Comparison of ENCODE assay signal across 24 cellular contexts in genomic region chr12:112847708-112848337, GRCh38. TPM values are rescaled to one million over a fixed set of nuclear protein-coding genes. Genes with fewer than 3 reads are reported as not detected.
A peak's percentile ranks its signal among the peaks of the same experiment; 100 is the strongest.
DNase-seq lines count a peak whose midpoint lies in the region; ATAC-seq and TF ChIP-seq lines count a peak whose summit lies in the region.
"Had no signal": no experiment of that assay in that cellular context is flagged by ENCODE, and none has a peak within 500 bp of the region (broad histone marks: within the 10 kb centered on the region; RNA-seq: fewer than 3 reads in every experiment).

No MANE protein-coding gene starts in this region.

- no peak overlapping the region for H3K4me2 ChIP-seq in mesendoderm (ENCODE audit: low read length)
- H3K4me2 ChIP-seq in hepatocyte = no peak overlapping the region
- H3K4me2 ChIP-seq: BLaER1 had no signal

- peak overlapping the region; percentile 49 for H3K4me3 Mint-ChIP-seq in natural killer cell treated with Interleukin-12 subunit alpha and Interleukin-12 subunit beta and Interleukin-15 and Interleukin-18, amount 100 ng/mL, for 72 hours
- H3K4me3 Mint-ChIP-seq in natural killer cell (no peak overlapping the region), endothelial cell (ENCODE audit: unreplicated experiment) (peak overlapping the region; percentile 53), CD14-positive monocyte (no peak overlapping the region)
- H3K4me3 Mint-ChIP-seq: CD4-positive, alpha-beta memory T cell had no signal

- no peaks in the 10 kb centered on the region for H3K9me3 Mint-ChIP-seq in natural killer cell treated with Interleukin-12 subunit alpha and Interleukin-12 subunit beta and Interleukin-15 and Interleukin-18, amount 100 ng/mL, for 72 hours
- no peaks in the 10 kb centered on the region for H3K9me3 Mint-ChIP-seq in natural killer cell
- no peaks in the 10 kb centered on the region for H3K9me3 Mint-ChIP-seq in endothelial cell (ENCODE audit: unreplicated experiment)
- H3K9me3 Mint-ChIP-seq in CD14-positive monocyte = peaks cover 0 to 3% (median 0%) of the 10 kb centered on the region in 7 donors

- peak overlapping the region; percentile 60 for H3K4ac ChIP-seq in mesendoderm (ENCODE audit: low read depth, low read length)

- H3K36me3 Mint-ChIP-seq in natural killer cell treated with Interleukin-12 subunit alpha and Interleukin-12 subunit beta and Interleukin-15 and Interleukin-18, amount 100 ng/mL, for 72 hours = no peaks in the 10 kb centered on the region
- H3K36me3 Mint-ChIP-seq in natural killer cell (no peaks in the 10 kb centered on the region), endothelial cell (ENCODE audit: low read depth, unreplicated experiment) (peaks cover 2% of the 10 kb centered on the region), CD14-positive monocyte (no peaks in the 10 kb centered on the region)
- H3K36me3 Mint-ChIP-seq: CD4-positive, alpha-beta memory T cell had no signal

- no peaks in the 10 kb centered on the region for H3K27me3 ChIP-seq in mesendoderm (ENCODE audit: insufficient read depth, low read length, poor library complexity)
- H3K27me3 ChIP-seq in hepatocyte = peaks cover 11% of the 10 kb centered on the region
- H3K27me3 ChIP-seq: BLaER1, SJCRH30 had no signal

- H3K36me3 ChIP-seq in mesendoderm (ENCODE audit: control insufficient read depth, insufficient read depth, low read length) (no peaks in the 10 kb centered on the region), hepatocyte (replicated peaks; ENCODE audit: insufficient read depth, low read depth) (no peaks in the 10 kb centered on the region)
- H3K36me3 ChIP-seq: BLaER1, SJCRH30 had no signal

- no peak overlapping the region for H2BK120ac ChIP-seq in mesendoderm (ENCODE audit: low read depth, low read length)

- no peak overlapping the region for H2BK5ac ChIP-seq in mesendoderm (ENCODE audit: low read length)

- no peaks in the 10 kb centered on the region for H3K9me2 ChIP-seq in hepatocyte (replicated peaks; ENCODE audit: insufficient read depth)

- H3K27ac ChIP-seq in mesendoderm (ENCODE audit: low read depth, low read length) (no peak overlapping the region), hepatocyte (no peak overlapping the region)
- H3K27ac ChIP-seq: 22Rv1, BLaER1, SJCRH30 had no signal

- no peak overlapping the region for H2BK15ac ChIP-seq in mesendoderm (replicated peaks; ENCODE audit: low read depth)

- H3K9ac ChIP-seq in mesendoderm (ENCODE audit: low read length) = peak overlapping the region; percentile 36
- H3K9ac ChIP-seq: BLaER1 had no signal

- H4K20me1 ChIP-seq in hepatocyte (ENCODE audit: insufficient read depth, poor library complexity, severe bottlenecking) = no peaks in the 10 kb centered on the region
- H4K20me1 ChIP-seq: BLaER1 had no signal

- WGBS in mesendoderm (ENCODE audit: extremely low coverage, insufficient coverage, low lambda C conversion rate) = no CpG with 5 or more reads among the region's 12 CpGs
- 53% methylated on average over 12 of the region's 12 CpGs for WGBS in hepatocyte (ENCODE audit: low lambda C conversion rate, missing lambda C conversion rate)

- H3K27me3 Mint-ChIP-seq in natural killer cell treated with Interleukin-12 subunit alpha and Interleukin-12 subunit beta and Interleukin-15 and Interleukin-18, amount 100 ng/mL, for 72 hours = peaks cover 7 to 11% of the 10 kb centered on the region in 2 donors
- H3K27me3 Mint-ChIP-seq in natural killer cell (ENCODE audit: low read depth in 2 of 2) (peaks cover 0 to 18% of the 10 kb centered on the region in 2 donors), endothelial cell (ENCODE audit: unreplicated experiment) (peaks cover 6% of the 10 kb centered on the region), CD14-positive monocyte (ENCODE audit: low read depth in 3 of 3) (peaks cover 5 to 26% (median 9%) of the 10 kb centered on the region in 3 donors)

- H3K4me1 ChIP-seq in mesendoderm (ENCODE audit: control insufficient read depth, low read depth, low read length) = peaks cover 17% of the 10 kb centered on the region
- H3K4me1 ChIP-seq in hepatocyte (ENCODE audit: insufficient read depth) = no peaks in the 10 kb centered on the region
- H3K4me1 ChIP-seq: BLaER1, Caco-2, SJCRH30 had no signal

- no peak for DNase-seq in natural killer cell treated with Interleukin-12 subunit alpha and Interleukin-12 subunit beta and Interleukin-15 and Interleukin-18, amount 100 ng/mL, for 72 hours (ENCODE audit: low spot score)
- DNase-seq in natural killer cell (no peak), endothelial cell (ENCODE audit: low spot score) (no peak), mesendoderm (peak; percentile 27), CD14-positive monocyte (ENCODE audit: low spot score) (no peak), NCI-H1092 treated with DMSO at 0.1 percent for 48 hours (lab: John Stamatoyannopoulos, UW) (no peak), hepatocyte (ENCODE audit: low spot score) (no peak)
- no peak for DNase-seq in activated CD4-positive, alpha-beta T cell treated with anti-CD3 and anti-CD28 coated beads for 4 hours
- DNase-seq: ACHN; Caco-2; CD4-positive, alpha-beta memory T cell; DND-41; HCEC 1CT; Karpas-422; MV-4-11; NCI-H1694; NCI-H446 treated with DMSO at 0.1 percent for 48 hours; NCI-H526 treated with DMSO at 0.1 percent for 48 hours; OCI-M1; SJCRH30 had no signal

- TF ChIP-seq CTCF in natural killer cell (IDR thresholded peaks at IDR 0.05) = no peak
- TF ChIP-seq CTCF in endothelial cell (IDR thresholded peaks at IDR 0.05; ENCODE audit: unreplicated experiment) = no peak
- TF ChIP-seq CTCF in CD14-positive monocyte (IDR thresholded peaks at IDR 0.05) = no peak
- TF ChIP-seq CTCF in hepatocyte (IDR thresholded peaks at IDR 0.05; ENCODE audit: poor library complexity) = no peak

- H4K8ac ChIP-seq in mesendoderm (ENCODE audit: low read depth, low read length) = no peak overlapping the region

- H2AFZ ChIP-seq in hepatocyte = no peak overlapping the region

- H3K56ac ChIP-seq in mesendoderm (ENCODE audit: low read length) = peak overlapping the region; percentile 35

- intact Hi-C loops in natural killer cell (cut with micrococcal nuclease) (no loop called here), CD14-positive monocyte (cut with micrococcal nuclease) (no loop called here)

- no peak overlapping the region for H2AK5ac ChIP-seq in mesendoderm (ENCODE audit: low read length)

- peak overlapping the region; percentile 26 for H3K18ac ChIP-seq in mesendoderm (ENCODE audit: low read length)

- no peak overlapping the region for H4K5ac ChIP-seq in mesendoderm (ENCODE audit: low read length)

- no peaks in the 10 kb centered on the region for H3K9me3 ChIP-seq in hepatocyte (ENCODE audit: low read depth)
- H3K9me3 ChIP-seq: BLaER1, Caco-2, SJCRH30 had no signal

- H3K79me1 ChIP-seq in mesendoderm (ENCODE audit: low read length) = no peaks in the 10 kb centered on the region

- H3K79me2 ChIP-seq in mesendoderm (ENCODE audit: control insufficient read depth, insufficient read depth, low read length) (no peaks in the 10 kb centered on the region), hepatocyte (no peaks in the 10 kb centered on the region)

- no peak overlapping the region for H3K4me3 ChIP-seq in mesendoderm (ENCODE audit: low read length)
- no peak overlapping the region for H3K4me3 ChIP-seq in hepatocyte
- H3K4me3 ChIP-seq: BLaER1, GM12878, SJCRH30 had no signal

- no peak for ATAC-seq in natural killer cell treated with Interleukin-12 subunit alpha and Interleukin-12 subunit beta and Interleukin-15 and Interleukin-18, amount 100 ng/mL, for 72 hours
- no peak for ATAC-seq in natural killer cell
- ATAC-seq: GM12878 had no signal

- H3K4me1 Mint-ChIP-seq in natural killer cell treated with Interleukin-12 subunit alpha and Interleukin-12 subunit beta and Interleukin-15 and Interleukin-18, amount 100 ng/mL, for 72 hours (ENCODE audit: low read depth in 2 of 2) = peaks cover 18 to 19% of the 10 kb centered on the region in 2 donors
- H3K4me1 Mint-ChIP-seq in natural killer cell (peaks cover 16 to 24% of the 10 kb centered on the region in 2 donors), endothelial cell (ENCODE audit: unreplicated experiment) (peaks cover 42% of the 10 kb centered on the region), CD14-positive monocyte (no peaks in the 10 kb centered on the region)
- H3K4me1 Mint-ChIP-seq: CD4-positive, alpha-beta memory T cell had no signal

- no peak overlapping the region for H3K23ac ChIP-seq in mesendoderm (ENCODE audit: low read length)

- peak overlapping the region in 1 of 2 donors; percentile 2 for H3K27ac Mint-ChIP-seq in natural killer cell treated with Interleukin-12 subunit alpha and Interleukin-12 subunit beta and Interleukin-15 and Interleukin-18, amount 100 ng/mL, for 72 hours
- H3K27ac Mint-ChIP-seq in natural killer cell (peak overlapping the region in 1 of 2 donors; percentile 75), endothelial cell (ENCODE audit: unreplicated experiment) (peak overlapping the region; percentile 84), CD14-positive monocyte (no peak overlapping the region)
- H3K27ac Mint-ChIP-seq: CD4-positive, alpha-beta memory T cell had no signal

RNA-seq across cellular contexts. Expression of gene RPH3A, which starts 56.3 kb away (rescaled TPM):
- total RNA-seq in natural killer cell treated with Interleukin-12 subunit alpha and Interleukin-12 subunit beta and Interleukin-15 and Interleukin-18, amount 100 ng/mL, for 72 hours = not detected
- under 1 TPM; 0.12 to 0.38 (median 0.25) TPM for total RNA-seq in natural killer cell
- total RNA-seq in endothelial cell (ENCODE audit: unreplicated experiment) = 4.5 TPM
- polyA plus RNA-seq in mesendoderm (2013, experiment 1 of 2) = 0.04 TPM
- 0.07 TPM for polyA plus RNA-seq in mesendoderm (2013, experiment 2 of 2)
- polyA plus RNA-seq in CD14-positive monocyte = 1 to 10 TPM; 3.6 to 9.6 TPM
- not detected in 2 replicates for total RNA-seq in hepatocyte
- not detected in 2 replicates for polyA plus RNA-seq in hepatocyte
- total RNA-seq: Caco-2; CD4-positive, alpha-beta memory T cell; GM12878; M059J; SJCRH30 had no signal
- polyA plus RNA-seq: CD4-positive, alpha-beta memory T cell; GM12878 had no signal

RNA-seq across cellular contexts. Expression of gene OAS1, which starts 58.9 kb away (rescaled TPM):
- total RNA-seq in natural killer cell treated with Interleukin-12 subunit alpha and Interleukin-12 subunit beta and Interleukin-15 and Interleukin-18, amount 100 ng/mL, for 72 hours = 1 to 10 TPM; 2.8 to 4.7 TPM
- total RNA-seq in natural killer cell (10 to 100 TPM; 12.4 to 21.1 (median 16.5) TPM), endothelial cell (ENCODE audit: unreplicated experiment) (0.56 TPM), hepatocyte (25.0 and 34.9 TPM in 2 replicates)
- 0.03 TPM for polyA plus RNA-seq in mesendoderm (2013, experiment 1 of 2)
- polyA plus RNA-seq in mesendoderm (2013, experiment 2 of 2) = 0.04 TPM
- polyA plus RNA-seq in CD14-positive monocyte (100 to 1,000 TPM; 237 TPM), hepatocyte (18.6 and 24.2 TPM in 2 replicates)
- total RNA-seq: SJCRH30 had no signal

Comparison
In these comparisons a context has a peak if more than half of its experiments do, and no peak if none do; other contexts are left out.
1. H3K4me3 Mint-ChIP-seq: peak in natural killer cell treated with Interleukin-12 subunit alpha and Interleukin-12 subunit beta and Interleukin-15 and Interleukin-18, amount 100 ng/mL, for 72 hours (single experiment) and endothelial cell (single experiment); none in natural killer cell (single experiment) and CD14-positive monocyte (0 of 2).